ENCODE assay signal across 8 cellular contexts in the genomic region with DNA sequence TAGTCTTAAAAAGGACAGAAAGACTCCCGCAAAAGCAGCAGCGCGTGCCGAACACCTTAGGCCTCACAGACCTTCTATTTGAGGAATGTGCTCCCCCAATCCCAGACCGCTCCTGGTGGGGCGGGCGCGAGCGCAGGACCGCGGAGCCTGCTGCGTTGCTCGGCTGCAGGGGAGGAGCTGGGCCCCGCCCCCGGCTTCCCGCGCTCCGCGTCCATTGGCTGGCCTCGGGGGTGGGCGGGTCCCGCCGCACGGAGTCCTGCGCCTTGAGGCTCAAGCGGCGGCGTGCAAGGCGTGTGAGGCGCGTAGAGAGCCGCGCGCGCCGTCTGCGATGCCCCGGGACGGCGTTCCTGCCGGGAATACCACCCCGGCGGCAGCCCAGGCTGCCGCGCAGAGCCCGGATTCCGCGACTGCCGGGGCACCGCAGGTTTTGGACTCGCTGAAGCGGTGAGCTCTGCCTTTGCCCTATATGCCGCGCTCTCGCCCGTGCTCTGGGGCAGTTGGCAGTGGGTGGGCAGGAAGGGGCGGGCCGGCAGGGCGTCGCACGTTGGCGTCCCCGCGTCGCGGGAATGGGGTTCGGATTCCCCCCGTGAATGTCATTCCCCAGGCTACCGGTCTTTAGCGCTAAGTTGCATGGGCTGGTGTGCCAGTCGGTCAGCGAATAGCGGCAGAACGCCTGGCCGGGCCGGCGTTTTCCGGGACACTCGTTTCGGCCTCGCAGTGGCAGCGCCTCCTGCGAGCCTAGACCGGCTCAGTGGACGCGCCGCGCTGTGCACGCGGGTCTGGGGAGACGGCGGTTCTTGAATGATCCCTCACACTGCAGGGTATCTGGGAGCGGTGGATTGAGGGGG. TPM values are rescaled to one million over a fixed set of nuclear protein-coding genes. Genes with fewer than 3 reads are reported as not detected.
DNase-seq lines count a peak whose midpoint lies in the region; ATAC-seq and TF ChIP-seq lines count a peak whose summit lies in the region.

No MANE protein-coding gene starts in this region.

- CTCF ChIA-PET in RWPE1 (lab: Yijun Ruan, JAX) = interaction anchor here (0.6 to 1.7 kb wide), 7 partner anchors 23 to 1512 kb away, joined by 3 to 6 read pairs (median 4); a partner anchor contains a TSS

- no peaks in the 10 kb centered on the region for H3K36me3 ChIP-seq in neural progenitor cell

- H4K20me1 ChIP-seq in neural progenitor cell (ENCODE audit: low read depth) = peaks cover 14% of the 10 kb centered on the region

- H3K4me3 ChIP-seq in neural progenitor cell = peak overlapping the region; percentile 51

- H3K27ac ChIP-seq in RWPE1 = peak overlapping the region; percentile 86
- H3K27ac ChIP-seq in neural progenitor cell = no peak overlapping the region

- peak overlapping the region; percentile 82 for H3K4me3 Mint-ChIP-seq in neural progenitor cell
- peak overlapping the region; percentile 82 for H3K4me3 Mint-ChIP-seq in stimulated activated naive CD8-positive, alpha-beta T cell treated with anti-CD3 and anti-CD28 coated beads, Interleukin-15, Interleukin-2, amounts not matched to agents 100 ng/mL and 50 ng/mL, for 24 hours

- no peaks in the 10 kb centered on the region for H3K36me3 Mint-ChIP-seq in neural progenitor cell
- H3K36me3 Mint-ChIP-seq in stimulated activated naive CD8-positive, alpha-beta T cell treated with anti-CD3 and anti-CD28 coated beads, Interleukin-15, Interleukin-2, amounts not matched to agents 100 ng/mL and 50 ng/mL, for 24 hours (ENCODE audit: low read depth) = no peaks in the 10 kb centered on the region

- peaks cover 7% of the 10 kb centered on the region for H3K9me3 ChIP-seq in neural progenitor cell (ENCODE audit: low read depth)

- DNase-seq in DMS153 treated with DMSO at 0.1 percent for 48 hours (lab: John Stamatoyannopoulos, UW; ENCODE audit: unreplicated experiment) (peak; percentile 59), HuH-7.5 (ENCODE audit: low spot score) (peak; percentile 32), RWPE1 (ENCODE audit: low spot score) (peak; percentile 95), foreskin melanocyte (peak; percentile 74), neural progenitor cell (ENCODE audit: low spot score) (peak; percentile 96)
- peak; percentile 69 for DNase-seq in activated gamma-delta T cell treated with anti-CD3 and anti-CD28 coated beads, Interleukin-2, amount 50 U/mL, for 16 hours (ENCODE audit: low read depth)

- H2AFZ ChIP-seq in neural progenitor cell (replicated peaks) = peak overlapping the region; percentile 71

- H3K4me1 Mint-ChIP-seq in neural progenitor cell = peaks cover 11% of the 10 kb centered on the region
- H3K4me1 Mint-ChIP-seq in stimulated activated naive CD8-positive, alpha-beta T cell treated with anti-CD3 and anti-CD28 coated beads, Interleukin-15, Interleukin-2, amounts not matched to agents 100 ng/mL and 50 ng/mL, for 24 hours (ENCODE audit: low read depth) = peaks cover 12% of the 10 kb centered on the region

- peaks cover 9% of the 10 kb centered on the region for H3K4me1 ChIP-seq in neural progenitor cell

- TF ChIP-seq CTCF in RWPE1 (conservative IDR thresholded peaks at IDR 0.05; ENCODE audit: low read depth) (no peak), neural progenitor cell (IDR thresholded peaks at IDR 0.05) (no peak)

- H3F3A ChIP-seq in neural progenitor cell (ENCODE audit: low read depth) = peaks cover 22% of the 10 kb centered on the region

- no peaks in the 10 kb centered on the region for H3K79me2 ChIP-seq in neural progenitor cell (ENCODE audit: low read depth)

- no peak overlapping the region for H3K27ac Mint-ChIP-seq in neural progenitor cell
- no peak overlapping the region for H3K27ac Mint-ChIP-seq in stimulated activated naive CD8-positive, alpha-beta T cell treated with anti-CD3 and anti-CD28 coated beads, Interleukin-15, Interleukin-2, amounts not matched to agents 100 ng/mL and 50 ng/mL, for 24 hours

- H3K9me3 Mint-ChIP-seq in neural progenitor cell = peaks cover 12% of the 10 kb centered on the region
- H3K9me3 Mint-ChIP-seq in stimulated activated naive CD8-positive, alpha-beta T cell treated with anti-CD3 and anti-CD28 coated beads, Interleukin-15, Interleukin-2, amounts not matched to agents 100 ng/mL and 50 ng/mL, for 24 hours = no peaks in the 10 kb centered on the region

- no peak overlapping the region for H3K9ac ChIP-seq in neural progenitor cell

- peaks cover 6% of the 10 kb centered on the region for H3K27me3 Mint-ChIP-seq in neural progenitor cell (ENCODE audit: insufficient read depth, low read depth)
- peaks cover 86% of the 10 kb centered on the region for H3K27me3 Mint-ChIP-seq in stimulated activated naive CD8-positive, alpha-beta T cell treated with anti-CD3 and anti-CD28 coated beads, Interleukin-15, Interleukin-2, amounts not matched to agents 100 ng/mL and 50 ng/mL, for 24 hours

- peaks cover 75% of the 10 kb centered on the region for H3K27me3 ChIP-seq in neural progenitor cell

- H3K4me2 ChIP-seq in neural progenitor cell = peak overlapping the region; percentile 77

- ATAC-seq in GM21528 (IDR thresholded peaks at IDR 0.05; ENCODE audit: low FRiP score, unreplicated experiment) = peak; percentile 94

- POLR2A ChIA-PET in RWPE1 (lab: Yijun Ruan, JAX; ENCODE audit: low non-redundant PET) = interaction anchor here (0.5 to 0.7 kb wide), 2 partner anchors 32 to 51 kb away, joined by 3 to 4 read pairs; no protein-coding TSS in a partner anchor

RNA-seq across cellular contexts. Expression of a gene that starts 49.6 kb away (rescaled TPM):
- total RNA-seq in neural progenitor cell (ENCODE audit: low replicate concordance) = 12.5 and 17.1 TPM in 2 replicates

RNA-seq across cellular contexts. Expression of a gene that starts 55.0 kb away (rescaled TPM):
- 301 and 362 TPM in 2 replicates for total RNA-seq in neural progenitor cell (ENCODE audit: low replicate concordance)

Comparison
In these comparisons a context has a peak if more than half of its experiments do, and no peak if none do; other contexts are left out.
1. DNase-seq: peak in every context shown above with its lines; median percentile 96 in neural progenitor cell; 95 in RWPE1; 74 in foreskin melanocyte; 69 in activated gamma-delta T cell treated with anti-CD3 and anti-CD28 coated beads, Interleukin-2, amount 50 U/mL, for 16 hours; 59 in DMS153 treated with DMSO at 0.1 percent for 48 hours; 32 in HuH-7.5.